Comparison of ENCODE assay signal across 20 cellular contexts in genomic region chr19:50632151-50632835, GRCh38. TPM values are rescaled to one million over a fixed set of nuclear protein-coding genes. Genes with fewer than 3 reads are reported as not detected.
"Had no signal": no experiment of that assay in that cellular context is flagged by ENCODE, and none has a peak within 500 bp of the region (broad histone marks: within the 10 kb centered on the region; RNA-seq: fewer than 3 reads in every experiment).

No MANE protein-coding gene starts in this region.

- H3K36me3 ChIP-seq: adrenal gland, sigmoid colon, stomach, upper lobe of left lung had no signal

- H3K4me1 ChIP-seq: adrenal gland, sigmoid colon, stomach, testis, upper lobe of left lung had no signal

- H3K27me3 ChIP-seq: adrenal gland, testis, upper lobe of left lung had no signal

- H3K27ac ChIP-seq: adrenal gland, sigmoid colon, stomach, testis, upper lobe of left lung, VCaP had no signal

- H3K4me3 ChIP-seq: adrenal gland, sigmoid colon, stomach, testis, upper lobe of left lung had no signal

- H3K9me3 ChIP-seq: adrenal gland, testis had no signal

- DNase-seq: activated CD4-positive, alpha-beta memory T cell treated with anti-CD3 and anti-CD28 coated beads, Interleukin-2, amount 10 ng/mL, durations not matched to agents 7 days and 5 days; activated CD4-positive, alpha-beta T cell treated with anti-CD3 and anti-CD28 coated beads for 36 hours; activated effector memory CD4-positive, alpha-beta T cell treated with Interleukin-2 at 50 U/mL for 16 hours; activated T-cell treated with anti-CD3 and anti-CD28 coated beads, Interleukin-2, amount 50 U/mL, for 4 hours; adrenal gland; caudate nucleus; midbrain; sigmoid colon; stimulated activated CD4-positive, alpha-beta T cell treated with anti-CD3 and anti-CD28 coated beads, Interleukin-1b, Interleukin-23, amount 100 ng/mL, for 48 hours; stomach; testis had no signal

- FAIRE-seq: colon, islet of Langerhans had no signal

RNA-seq across cellular contexts. Expression of gene SYT3, which starts 7.4 kb away (rescaled TPM):
- total RNA-seq: activated CD4-positive, alpha-beta memory T cell treated with anti-CD3 and anti-CD28 coated beads, Interleukin-2, amount 10 ng/mL, durations not matched to agents 7 days and 5 days; esophagus mucosa; left lobe of liver; myocyte had no signal

RNA-seq across cellular contexts. Expression of gene C19orf81, which starts 17.0 kb away (rescaled TPM):
- total RNA-seq: activated CD4-positive, alpha-beta memory T cell treated with anti-CD3 and anti-CD28 coated beads, Interleukin-2, amount 10 ng/mL, durations not matched to agents 7 days and 5 days; esophagus mucosa; left lobe of liver; lung microvascular endothelial cell; myocyte; osteocyte; sigmoid colon; stomach had no signal
